Comparison of ENCODE assay signal across 8 cellular contexts in genomic region chr11:118911113-118911879, GRCh38. TPM values are rescaled to one million over a fixed set of nuclear protein-coding genes. Genes with fewer than 3 reads are reported as not detected.
DNase-seq lines count a peak whose midpoint lies in the region; ATAC-seq and TF ChIP-seq lines count a peak whose summit lies in the region.

No MANE protein-coding gene starts in this region.

- H3K9me3 ChIP-seq in heart left ventricle (no peaks in the 10 kb centered on the region), testis (no peaks in the 10 kb centered on the region)

- H3K27ac ChIP-seq in heart left ventricle (peak overlapping the region; percentile 65 to 100 (median 95)), testis (peak overlapping the region; percentile 83 to 94)

- H3K27me3 ChIP-seq in heart left ventricle, result no peaks in the 10 kb centered on the region
- no peaks in the 10 kb centered on the region for H3K27me3 ChIP-seq in testis

- no peak for TF ChIP-seq POLR2A in heart left ventricle (IDR thresholded peaks at IDR 0.05)
- TF ChIP-seq POLR2A in testis (IDR thresholded peaks at IDR 0.05), result no peak

- intact Hi-C loops in heart left ventricle (cut with DNase I) (loop anchor here in 1 of 10 donors (5.0 kb wide), 1 partner anchor 191 kb away; the partner anchor contains the start of gene DPAGT1), left ventricle myocardium superior (cut with micrococcal nuclease) (no loop called here), testis (cut with DNase I; ENCODE audit: low total_unique reads) (no loop called here)

- DNase-seq in heart left ventricle (peak in 2 of 5 donors; percentile 60 to 66), left ventricle myocardium superior (no peak), astrocyte of the hippocampus (ENCODE audit: low read depth, low spot score) (peak; percentile 64), left lobe of liver (ENCODE audit: low spot score) (no peak), testis (no peak), cortex of kidney (lab: John Stamatoyannopoulos, UW) (no peak)
- DNase-seq in activated CD4-positive, CD25-positive, alpha-beta regulatory T cell (lab: John Stamatoyannopoulos, UW), result no peak

- ATAC-seq in heart left ventricle, result peak in 1 of 4 donors; percentile 2
- ATAC-seq in left ventricle myocardium superior, result no peak
- peak; percentile 31 for ATAC-seq in left lobe of liver
- ATAC-seq in GM19023 (IDR thresholded peaks at IDR 0.05; ENCODE audit: unreplicated experiment), result no peak

- H3K36me3 ChIP-seq in heart left ventricle (peaks cover 0 to 20% (median 14%) of the 10 kb centered on the region in 9 donors), testis (ENCODE audit: low read depth, missing control alignments) (no peaks in the 10 kb centered on the region)

- H3K4me3 ChIP-seq in heart left ventricle, result peak overlapping the region in 10 of 12 donors; percentile 33 to 59 (median 48)
- peak overlapping the region; percentile 31 to 35 for H3K4me3 ChIP-seq in testis

- TF ChIP-seq CTCF in heart left ventricle (IDR thresholded peaks at IDR 0.05), result no peak
- no peak for TF ChIP-seq CTCF in testis (IDR thresholded peaks at IDR 0.05)

- 28 to 40% (median 36%) methylated on average over 8 to 21 of the region's 21 CpGs for WGBS in heart left ventricle, 4 donors
- 16 to 23% methylated on average over 8 to 18 of the region's 21 CpGs for WGBS in testis, 2 donors

- H3K4me1 ChIP-seq in heart left ventricle (peaks cover 33 to 100% (median 94%) of the 10 kb centered on the region in 12 donors), testis (peaks cover 94% of the 10 kb centered on the region)

RNA-seq across cellular contexts. Expression of gene BCL9L, which starts 14.4 kb away (rescaled TPM):
- total RNA-seq in heart left ventricle (10 to 100 TPM; 33.4 to 80.3 (median 44.3) TPM), left ventricle myocardium superior (44.7 TPM), left lobe of liver (24.7 TPM), testis (10 to 100 TPM; 37.0 to 38.9 TPM)
- polyA plus RNA-seq in heart left ventricle (100 to 1,000 TPM in 1 of 2 donors, 10 to 100 TPM in 1; 28.0 to 102 TPM), testis (ENCODE audit: insufficient read depth, low read depth, low replicate concordance) (30.7 TPM)

RNA-seq across cellular contexts. Expression of gene CXCR5, which starts 27.6 kb away (rescaled TPM):
- total RNA-seq in heart left ventricle (under 1 TPM in 1 of 9 donors, not detected in 8; 0.11 TPM), left ventricle myocardium superior (not detected), left lobe of liver (0.08 TPM), testis (under 1 TPM in 1 of 2 donors, not detected in 1; 0.06 TPM)
- polyA plus RNA-seq in heart left ventricle (under 1 TPM; 0.25 to 0.27 TPM), testis (ENCODE audit: insufficient read depth, low read depth, low replicate concordance) (0.22 TPM)

RNA-seq across cellular contexts. Expression of gene UPK2, which starts 44.8 kb away (rescaled TPM):
- not detected for total RNA-seq in heart left ventricle
- not detected for polyA plus RNA-seq in heart left ventricle
- not detected for total RNA-seq in left ventricle myocardium superior
- total RNA-seq in left lobe of liver, result not detected
- total RNA-seq in testis, result under 1 TPM in 1 of 2 donors, not detected in 1; 0.68 TPM
- 0.50 TPM for polyA plus RNA-seq in testis (ENCODE audit: insufficient read depth, low read depth, low replicate concordance)
